18 cellular contexts compared by ENCODE assay signal in genomic region chr11:111582881-111583280, GRCh38. TPM values are rescaled to one million over a fixed set of nuclear protein-coding genes. Genes with fewer than 3 reads are reported as not detected.
DNase-seq lines count a peak whose midpoint lies in the region; ATAC-seq, FAIRE-seq and TF ChIP-seq lines count a peak whose summit lies in the region.
"Had no signal": no experiment of that assay in that cellular context is flagged by ENCODE, and none has a peak within 500 bp of the region (broad histone marks: within the 10 kb centered on the region; RNA-seq: fewer than 3 reads in every experiment).

No MANE protein-coding gene starts in this region.

- H3K9me3 ChIP-seq in endothelial cell of umbilical vein (replicated peaks; ENCODE audit: control insufficient read depth, insufficient read depth, low read length) (no peaks in the 10 kb centered on the region), left lung (no peaks in the 10 kb centered on the region), pancreas (no peaks in the 10 kb centered on the region)
- H3K9me3 ChIP-seq: SJCRH30 had no signal

- WGBS in urinary bladder = 58% methylated on average over 4 of the region's 4 CpGs
- 54 to 58% methylated on average over 4 of the region's 4 CpGs for WGBS in pancreas, 2 donors

- no peak for DNase-seq in HTR-8/SVneo (ENCODE audit: insufficient read length, low spot score)
- peak; percentile 45 for DNase-seq in endothelial cell of umbilical vein (ENCODE audit: low read depth, low spot score)
- no peak for DNase-seq in left lung
- DNase-seq in AG08395 (ENCODE audit: low spot score) = no peak
- DNase-seq in pancreas = no peak
- DNase-seq in activated CD8-positive, alpha-beta memory T cell treated with anti-CD3 and anti-CD28 coated beads, Interleukin-2, amount 50 U/mL, for 48 hours = no peak
- DNase-seq: DMS79, GOT3, MV-4-11, NCI-H1417, NCI-H187, NCI-H2107, NCI-H510A, NCI-H774, PC-3, SJCRH30 had no signal

- H4K20me1 ChIP-seq in endothelial cell of umbilical vein (replicated peaks; ENCODE audit: control insufficient read depth, extremely low read depth, insufficient read depth, low read length) = no peaks in the 10 kb centered on the region

- H3K27ac ChIP-seq in endothelial cell of umbilical vein (ENCODE audit: insufficient read depth, low read depth, low read length) = no peak overlapping the region
- no peak overlapping the region for H3K27ac ChIP-seq in left lung
- H3K27ac ChIP-seq in urinary bladder (ENCODE audit: low read depth) = peak overlapping the region; percentile 2
- no peak overlapping the region for H3K27ac ChIP-seq in pancreas
- H3K27ac ChIP-seq: SJCRH30 had no signal

- H3K4me3 ChIP-seq in endothelial cell of umbilical vein (replicated peaks in 1 of 3; ENCODE audit: insufficient read depth in 1 of 3, low read depth in 1 of 3, low read length in 3 of 3) = no peak overlapping the region
- H3K4me3 ChIP-seq in left lung = no peak overlapping the region
- no peak overlapping the region for H3K4me3 ChIP-seq in urinary bladder (ENCODE audit: low read depth, low read length)
- no peak overlapping the region for H3K4me3 ChIP-seq in pancreas
- H3K4me3 ChIP-seq: SJCRH30 had no signal

- no peaks in the 10 kb centered on the region for H3K79me2 ChIP-seq in endothelial cell of umbilical vein (ENCODE audit: control insufficient read depth, insufficient read depth, low read length)

- dilution Hi-C loops in endothelial cell of umbilical vein (cut with MboI; ENCODE audit: extremely low pct_ligation_motif_present, low sequenced_read_pairs) = no loop called here

- H3K9me1 ChIP-seq in endothelial cell of umbilical vein (replicated peaks; ENCODE audit: control insufficient read depth, extremely low read depth, insufficient read depth, low read length) = no peaks in the 10 kb centered on the region

- H3K36me3 ChIP-seq in endothelial cell of umbilical vein (ENCODE audit: control insufficient read depth in 2 of 2, extremely low read depth in 1 of 2, insufficient read depth in 2 of 2, low read length in 2 of 2) (no peaks in the 10 kb centered on the region), left lung (no peaks in the 10 kb centered on the region), urinary bladder (ENCODE audit: insufficient read depth) (no peaks in the 10 kb centered on the region), pancreas (no peaks in the 10 kb centered on the region)
- H3K36me3 ChIP-seq: SJCRH30 had no signal

- no peaks in the 10 kb centered on the region for H3K27me3 ChIP-seq in endothelial cell of umbilical vein (ENCODE audit: control insufficient read depth in 2 of 2, insufficient read depth in 2 of 2, low read length in 2 of 2)
- H3K27me3 ChIP-seq in left lung = no peaks in the 10 kb centered on the region
- no peaks in the 10 kb centered on the region for H3K27me3 ChIP-seq in pancreas
- H3K27me3 ChIP-seq: SJCRH30 had no signal

- TF ChIP-seq CTCF in endothelial cell of umbilical vein (IDR thresholded peaks at IDR 0.05; ENCODE audit: extremely low read depth in 1 of 2, insufficient read depth in 1 of 2, low read depth in 1 of 2, low read length in 2 of 2) (no peak), left lung (IDR thresholded peaks at IDR 0.05) (no peak), pancreas (IDR thresholded peaks at IDR 0.05) (no peak)

- no peak overlapping the region for H3K4me2 ChIP-seq in endothelial cell of umbilical vein (ENCODE audit: insufficient read depth, low read length)

- no peak for TF ChIP-seq POLR2A in endothelial cell of umbilical vein (IDR thresholded peaks at IDR 0.05; ENCODE audit: low read depth, low read length)

- H2AFZ ChIP-seq in endothelial cell of umbilical vein (ENCODE audit: low read depth, low read length) = no peak overlapping the region

- intact Hi-C loops in endothelial cell of umbilical vein (cut with micrococcal nuclease) (no loop called here), left lung (cut with DNase I) (loop anchor here in 1 of 2 donors (10.0 kb wide), 1 partner anchor 262 kb away; no protein-coding TSS in a partner anchor), pancreas (cut with DNase I) (no loop called here)

- peak; percentile 4 for FAIRE-seq in HTR-8/SVneo (lab: Jason Lieb, UNC)
- FAIRE-seq in endothelial cell of umbilical vein (lab: Jason Lieb, UNC) = no peak
- FAIRE-seq in pancreas (lab: Jason Lieb, UNC) = no peak

- POLR2A ChIA-PET in endothelial cell of umbilical vein (lab: Charles Lee) = interaction anchor here (0.6 kb wide), 1 partner anchor 354 kb away, joined by 10 read pairs; the partner anchor contains the start of gene DIXDC1

- CTCF ChIA-PET in endothelial cell of umbilical vein (lab: Charles Lee) = interaction anchor here (1.1 kb wide), 1 partner anchor 195 kb away, joined by 6 read pairs; no protein-coding TSS in a partner anchor

- ATAC-seq in left lung (peak; percentile 26), pancreas (no peak)
- ATAC-seq: PC-3 had no signal

- H3K4me1 ChIP-seq in endothelial cell of umbilical vein (ENCODE audit: control insufficient read depth, extremely low read depth, insufficient read depth, low read length) (peaks cover 8% of the 10 kb centered on the region), left lung (no peaks in the 10 kb centered on the region), urinary bladder (ENCODE audit: insufficient read depth) (peaks cover 2% of the 10 kb centered on the region), pancreas (no peaks in the 10 kb centered on the region)
- H3K4me1 ChIP-seq: SJCRH30 had no signal

- no TSS peak for BruUV-seq in endothelial cell of umbilical vein (replicated peaks; lab: Mats Ljungman, UMichigan)

- H3K9ac ChIP-seq in endothelial cell of umbilical vein (replicated peaks; ENCODE audit: extremely low read depth, insufficient read depth, low read length) = no peak overlapping the region

TF ChIP-seq in endothelial cell of umbilical vein, 7 proteins besides CTCF, POLR2A, EP300 and RAD21:
- no peak for TF ChIP-seq FOS (IDR thresholded peaks at IDR 0.05; ENCODE audit: borderline replicate concordance, insufficient read depth, low read length)
- TF ChIP-seq POLR2AphosphoS5 (IDR thresholded peaks at IDR 0.05; ENCODE audit: insufficient read depth, low read depth, low read length) = no peak
- TF ChIP-seq MYC (IDR thresholded peaks at IDR 0.05; ENCODE audit: low read depth, low read length) = no peak
- TF ChIP-seq JUN (IDR thresholded peaks at IDR 0.05; ENCODE audit: borderline replicate concordance, insufficient read depth, insufficient read length, low read depth) = no peak
- no peak for TF ChIP-seq MAX (IDR thresholded peaks at IDR 0.05; ENCODE audit: insufficient read depth, insufficient read length)
- TF ChIP-seq EZH2 (IDR thresholded peaks at IDR 0.05; ENCODE audit: borderline replicate concordance, low read depth, low read length, severe bottlenecking) = no peak
- no peak for TF ChIP-seq GATA2 (IDR thresholded peaks at IDR 0.05; ENCODE audit: insufficient read depth, insufficient read length, low read depth, low read length)

RNA-seq across cellular contexts. Expression of gene SIK2, which starts 19.4 kb away (rescaled TPM):
- total RNA-seq in endothelial cell of umbilical vein (11.7 and 14.6 TPM in 2 replicates), left lung (10 to 100 TPM; 23.3 to 32.3 TPM), urinary bladder (14.2 TPM), pancreas (10 to 100 TPM; 10.7 to 24.7 (median 18.3) TPM)
- polyA plus RNA-seq in endothelial cell of umbilical vein (17.1 and 18.9 TPM in 2 replicates), urinary bladder (10.4 TPM), pancreas (1 to 10 TPM; 4.7 to 9.7 TPM)
- polyA plus RNA-seq in endothelial cell of umbilical vein (2011; cell fraction: cytosol; rRNA removed) = 10.3 and 12.6 TPM in 2 replicates
- polyA plus RNA-seq in endothelial cell of umbilical vein (2011; cell fraction: nucleus; rRNA removed) = 19.9 and 25.7 TPM in 2 replicates
- polyA plus RNA-seq in endothelial cell of umbilical vein (2012) = 9.1 and 9.2 TPM in 2 replicates
- polyA minus RNA-seq in endothelial cell of umbilical vein = 31.1 and 35.5 TPM in 2 replicates
- polyA minus RNA-seq in endothelial cell of umbilical vein (2011; cell fraction: cytosol; rRNA and poly(A)+ RNA removed) = 6.7 TPM
- polyA minus RNA-seq in endothelial cell of umbilical vein (2011; cell fraction: nucleus; rRNA and poly(A)+ RNA removed) = 12.6 and 13.1 TPM in 2 replicates

RNA-seq across cellular contexts. Expression of gene LAYN, which starts 42.4 kb away (rescaled TPM):
- total RNA-seq in endothelial cell of umbilical vein (2.2 and 2.3 TPM in 2 replicates), left lung (10 to 100 TPM in 1 of 2 donors, 1 to 10 TPM in 1; 9.6 to 19.8 TPM), urinary bladder (19.2 TPM), pancreas (1 to 10 TPM in 3 of 6 donors, under 1 TPM in 3; 0.44 to 3.2 (median 0.95) TPM)
- polyA plus RNA-seq in endothelial cell of umbilical vein (0.43 and 0.92 TPM in 2 replicates), urinary bladder (13.0 TPM), pancreas (1 to 10 TPM; 1.2 to 2.4 TPM)
- polyA plus RNA-seq in endothelial cell of umbilical vein (2011; cell fraction: cytosol; rRNA removed) = 0.50 and 0.75 TPM in 2 replicates
- 0.49 and 0.80 TPM in 2 replicates for polyA plus RNA-seq in endothelial cell of umbilical vein (2011; cell fraction: nucleus; rRNA removed)
- polyA plus RNA-seq in endothelial cell of umbilical vein (2012) = 0.42 and 1.0 TPM in 2 replicates
- polyA minus RNA-seq in endothelial cell of umbilical vein = 0.78 and 1.6 TPM in 2 replicates
- not detected for polyA minus RNA-seq in endothelial cell of umbilical vein (2011; cell fraction: cytosol; rRNA and poly(A)+ RNA removed)
- 0.34 and 1.4 TPM in 2 replicates for polyA minus RNA-seq in endothelial cell of umbilical vein (2011; cell fraction: nucleus; rRNA and poly(A)+ RNA removed)
- polyA plus RNA-seq: CD14-positive monocyte had no signal
